32 cellular contexts compared by ENCODE assay signal in the genomic region with DNA sequence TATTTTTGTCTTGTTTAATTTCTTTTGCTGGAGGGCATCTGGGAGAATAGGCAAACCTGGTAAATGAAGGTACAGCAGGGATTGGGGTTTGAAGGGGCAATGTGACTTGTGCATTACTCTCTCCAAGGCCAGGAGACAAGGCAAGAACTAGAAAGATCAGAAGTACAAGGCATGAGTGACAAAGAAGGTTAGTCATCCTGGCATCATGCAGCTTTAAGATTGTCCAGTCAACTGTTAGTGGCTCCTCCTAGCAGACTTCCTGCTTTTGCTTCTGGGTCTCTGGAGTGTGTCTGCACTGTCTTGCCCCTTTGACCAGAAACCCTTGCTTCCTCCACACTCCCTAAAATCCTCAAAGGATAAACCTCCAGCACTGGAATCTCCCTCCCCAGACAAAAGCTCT. TPM values are rescaled to one million over a fixed set of nuclear protein-coding genes. Genes with fewer than 3 reads are reported as not detected.
DNase-seq lines count a peak whose midpoint lies in the region; ATAC-seq, FAIRE-seq and TF ChIP-seq lines count a peak whose summit lies in the region.
"Had no signal": no experiment of that assay in that cellular context is flagged by ENCODE, and none has a peak within 500 bp of the region (broad histone marks: within the 10 kb centered on the region; RNA-seq: fewer than 3 reads in every experiment).

No MANE protein-coding gene starts in this region.

- no peak for TF ChIP-seq POLR2A in IMR-90 (IDR thresholded peaks at IDR 0.05; ENCODE audit: low read depth, low read length)

- H3K27ac ChIP-seq in 22Rv1 (0 out of 2 replicates have a peak overlapping the region, but pooled peaks have one; percentile 12), IMR-90 (ENCODE audit: insufficient read depth, low read length) (no peak overlapping the region), astrocyte (ENCODE audit: low read depth, low read length) (no peak overlapping the region), foreskin keratinocyte (no peak overlapping the region), WERI-Rb-1 (no peak overlapping the region), SJCRH30 (no peak overlapping the region)
- H3K27ac ChIP-seq: A549, coronary artery, heart left ventricle, left ventricle myocardium inferior, ovary, right atrium auricular region, suprapubic skin had no signal

- H2AFZ ChIP-seq in IMR-90 (replicated peaks; ENCODE audit: low read length, poor library complexity) (no peak overlapping the region), astrocyte (ENCODE audit: low read depth, low read length) (no peak overlapping the region)

- H3K9ac ChIP-seq in IMR-90 (ENCODE audit: low read depth, low read length), result no peak overlapping the region
- H3K9ac ChIP-seq in astrocyte (ENCODE audit: low read length), result no peak overlapping the region

- H3K23ac ChIP-seq in IMR-90 (ENCODE audit: low read depth, low read length), result no peak overlapping the region

- no TSS peak for BruUV-seq in IMR-90 (replicated peaks; lab: Mats Ljungman, UMichigan)

- H2AK5ac ChIP-seq in IMR-90 (ENCODE audit: low read depth, low read length), result no peak overlapping the region

- H2BK5ac ChIP-seq in IMR-90 (ENCODE audit: low read depth, low read length, poor library complexity, severe bottlenecking), result no peak overlapping the region

- H3K79me2 ChIP-seq in astrocyte (ENCODE audit: insufficient read depth, low read length), result no peaks in the 10 kb centered on the region

- no peak overlapping the region for H3K18ac ChIP-seq in IMR-90 (ENCODE audit: low read depth, low read length)

- no peaks in the 10 kb centered on the region for H3K4me1 ChIP-seq in IMR-90 (ENCODE audit: control insufficient read depth, insufficient read depth, low read length)
- peaks cover 3% of the 10 kb centered on the region for H3K4me1 ChIP-seq in astrocyte (ENCODE audit: insufficient read depth, low read length)
- H3K4me1 ChIP-seq in foreskin keratinocyte, result peaks cover 16% of the 10 kb centered on the region
- H3K4me1 ChIP-seq in SJCRH30, result no peaks in the 10 kb centered on the region
- H3K4me1 ChIP-seq: A549, left ventricle myocardium inferior, right atrium auricular region, suprapubic skin had no signal

- POLR2A ChIA-PET in IMR-90 (lab: Charles Lee; ENCODE audit: unreplicated experiment), result no interaction called here
- POLR2A ChIA-PET in naive thymus-derived CD8-positive, alpha-beta T cell (lab: Charles Lee), result no interaction called here

- H3K36me3 ChIP-seq in IMR-90 (ENCODE audit: control insufficient read depth, insufficient read depth, low read length), result no peaks in the 10 kb centered on the region
- H3K36me3 ChIP-seq in astrocyte (ENCODE audit: insufficient read depth, low read length), result no peaks in the 10 kb centered on the region
- H3K36me3 ChIP-seq in WERI-Rb-1, result no peaks in the 10 kb centered on the region
- H3K36me3 ChIP-seq in SJCRH30, result no peaks in the 10 kb centered on the region
- H3K36me3 ChIP-seq: heart left ventricle, left ventricle myocardium inferior, ovary, right atrium auricular region, suprapubic skin had no signal

- no peak overlapping the region for H4K91ac ChIP-seq in IMR-90 (ENCODE audit: insufficient read depth, low read depth, low read length)

- H2AK9ac ChIP-seq in IMR-90 (replicated peaks; ENCODE audit: low read depth, low read length, poor library complexity), result no peak overlapping the region

- dilution Hi-C loops in IMR-90 (cut with HindIII; ENCODE audit: low sequenced_read_pairs, unreplicated experiment), result no loop called here

- no peak overlapping the region for H3K27ac Mint-ChIP-seq in astrocyte (ENCODE audit: unreplicated experiment)
- H3K27ac Mint-ChIP-seq in naive thymus-derived CD8-positive, alpha-beta T cell, result no peak overlapping the region
- H3K27ac Mint-ChIP-seq: nephron; stimulated activated memory B cell treated with anti-CD40 and anti-IgM and Interleukin-4, amounts not matched to agents 10 μg/mL and 1 μg/mL and 100 μg/mL, for 72 hours; T-cell had no signal

- H2BK20ac ChIP-seq in IMR-90 (ENCODE audit: low read depth, low read length), result no peak overlapping the region

- peaks cover 5% of the 10 kb centered on the region for H3K9me3 ChIP-seq in IMR-90 (ENCODE audit: control insufficient read depth, insufficient read depth, low read length)
- H3K9me3 ChIP-seq in astrocyte (ENCODE audit: insufficient read depth, low read depth, low read length), result peaks cover 2% of the 10 kb centered on the region
- peaks cover 2% of the 10 kb centered on the region for H3K9me3 ChIP-seq in WERI-Rb-1 (ENCODE audit: severe bottlenecking)
- H3K9me3 ChIP-seq in SJCRH30 (replicated peaks), result no peaks in the 10 kb centered on the region
- H3K9me3 ChIP-seq: ovary had no signal

- H4K5ac ChIP-seq in IMR-90 (ENCODE audit: low read depth, low read length), result no peak overlapping the region

- H3K9me3 Mint-ChIP-seq in astrocyte (ENCODE audit: unreplicated experiment), result peaks cover 11% of the 10 kb centered on the region
- peaks cover 0 to 22% (median 11%) of the 10 kb centered on the region in 9 donors for H3K9me3 Mint-ChIP-seq in naive thymus-derived CD8-positive, alpha-beta T cell

- CTCF ChIA-PET in IMR-90 (lab: Yijun Ruan, JAX), result no interaction called here

- no peak overlapping the region for H2BK15ac ChIP-seq in IMR-90 (ENCODE audit: low read depth, low read length)

- H3K4me2 ChIP-seq in IMR-90 (ENCODE audit: low read depth, low read length) (no peak overlapping the region), astrocyte (ENCODE audit: low read length) (no peak overlapping the region)
- H3K4me2 ChIP-seq: A549 had no signal

- in situ Hi-C loops in IMR-90 (cut with MboI; ENCODE audit: low sequenced_read_pairs), result no loop called here

- H3K4me1 Mint-ChIP-seq in astrocyte (ENCODE audit: low read depth, unreplicated experiment), result no peaks in the 10 kb centered on the region
- H3K4me1 Mint-ChIP-seq in naive thymus-derived CD8-positive, alpha-beta T cell, result peaks cover 0 to 3% (median 1%) of the 10 kb centered on the region in 4 donors
- H3K4me1 Mint-ChIP-seq: nephron, T-cell had no signal

- H3K9me1 ChIP-seq in IMR-90 (ENCODE audit: insufficient read depth, low read length), result no peaks in the 10 kb centered on the region

- ATAC-seq in IMR-90 (ENCODE audit: low read depth), result peak; percentile 37
- peak; percentile 79 for ATAC-seq in foreskin keratinocyte
- ATAC-seq in naive thymus-derived CD8-positive, alpha-beta T cell, result no peak
- no peak for ATAC-seq in GM21390 (IDR thresholded peaks at IDR 0.05; ENCODE audit: unreplicated experiment)
- ATAC-seq: A549; activated T-cell treated with anti-CD3 and anti-CD28 coated beads, Interleukin-2, amount 50 U/mL, for 4 hours; heart left ventricle; stimulated activated memory B cell treated with anti-CD40 and anti-IgM and Interleukin-4, amounts not matched to agents 10 μg/mL and 1 μg/mL and 100 μg/mL, for 72 hours; T-cell had no signal

- no peak overlapping the region for H3K4me3 ChIP-seq in IMR-90 (ENCODE audit: insufficient read depth, low read depth, low read length)
- no peak overlapping the region for H3K4me3 ChIP-seq in astrocyte (ENCODE audit: insufficient read depth, low read depth, low read length)
- H3K4me3 ChIP-seq in WERI-Rb-1 (ENCODE audit: low read depth, low read length), result no peak overlapping the region
- H3K4me3 ChIP-seq in SJCRH30, result no peak overlapping the region
- H3K4me3 ChIP-seq: A549, coronary artery, heart left ventricle, left ventricle myocardium inferior, ovary, right atrium auricular region, suprapubic skin had no signal

- H4K8ac ChIP-seq in IMR-90 (ENCODE audit: low read depth in 2 of 2, low read length in 2 of 2), result no peak overlapping the region

- no peaks in the 10 kb centered on the region for H3K79me1 ChIP-seq in IMR-90 (ENCODE audit: low read depth in 1 of 2, low read length in 2 of 2)

- H3K4me3 Mint-ChIP-seq in astrocyte (ENCODE audit: unreplicated experiment), result no peak overlapping the region
- H3K4me3 Mint-ChIP-seq in naive thymus-derived CD8-positive, alpha-beta T cell, result no peak overlapping the region
- H3K4me3 Mint-ChIP-seq: activated T-cell treated with anti-CD3 and anti-CD28 coated beads, Interleukin-2, amount 50 U/mL, for 4 hours; nephron; stimulated activated memory B cell treated with anti-CD40 and anti-IgM and Interleukin-4, amounts not matched to agents 10 μg/mL and 1 μg/mL and 100 μg/mL, for 72 hours; T-cell had no signal

- H3K27me3 ChIP-seq in IMR-90 (ENCODE audit: control insufficient read depth, insufficient read depth, low read length) (no peaks in the 10 kb centered on the region), astrocyte (ENCODE audit: insufficient read depth, low read length) (no peaks in the 10 kb centered on the region), foreskin keratinocyte (no peaks in the 10 kb centered on the region), WERI-Rb-1 (ENCODE audit: insufficient read depth, low read depth, severe bottlenecking) (peaks cover 13% of the 10 kb centered on the region), SJCRH30 (no peaks in the 10 kb centered on the region)
- H3K27me3 ChIP-seq: ovary, right atrium auricular region, suprapubic skin had no signal

- peak overlapping the region; percentile 86; the same call in 1 of the 2 replicates for H3K14ac ChIP-seq in IMR-90 (replicated peaks; ENCODE audit: low read depth, low read length)

- H3K27me3 Mint-ChIP-seq in astrocyte (ENCODE audit: low read depth, unreplicated experiment), result peaks cover 14% of the 10 kb centered on the region
- peaks cover 14 to 35% (median 29%) of the 10 kb centered on the region in 5 donors for H3K27me3 Mint-ChIP-seq in naive thymus-derived CD8-positive, alpha-beta T cell

- DNase-seq in IMR-90, result peak; percentile 43
- no peak for DNase-seq in astrocyte (ENCODE audit: low read depth)
- DNase-seq in foreskin keratinocyte, result peak in 1 of 2 donors; percentile 59
- DNase-seq in WERI-Rb-1, result no peak
- no peak for DNase-seq in naive thymus-derived CD8-positive, alpha-beta T cell
- DNase-seq in SJCRH30, result no peak
- DNase-seq: activated CD4-positive, alpha-beta T cell treated with anti-CD3 and anti-CD28 coated beads for 4 hours; activated naive CD4-positive, alpha-beta T cell; activated T-cell treated with anti-CD3 and anti-CD28 coated beads, Interleukin-2, amount 50 U/mL, for 4 hours; H7; heart left ventricle; left ventricle myocardium inferior; midbrain; NCI-H1417; NCI-H2081 treated with DMSO at 0.1 percent for 48 hours; NCI-H446; NCI-H82; OCI-M1; ovary; SHP77 treated with DMSO at 0.1 percent for 48 hours; stimulated activated CD4-positive, alpha-beta T cell treated with anti-CD3 and anti-CD28 coated beads, Interleukin-4, amount 100 ng/mL, for 1 hour; T-cell had no signal

- no peak overlapping the region for H3K56ac ChIP-seq in IMR-90 (ENCODE audit: extremely low read depth, insufficient read depth, low read length)

- no peak for TF ChIP-seq CTCF in 22Rv1 (IDR thresholded peaks at IDR 0.05)
- TF ChIP-seq CTCF in IMR-90 (conservative IDR thresholded peaks at IDR 0.05; ENCODE audit: low read depth, low read length), result no peak
- TF ChIP-seq CTCF in astrocyte (IDR thresholded peaks at IDR 0.05; ENCODE audit: insufficient read depth, low read depth, low read length), result no peak
- TF ChIP-seq CTCF in foreskin keratinocyte (conservative IDR thresholded peaks at IDR 0.05), result no peak
- TF ChIP-seq CTCF in WERI-Rb-1 (IDR thresholded peaks at IDR 0.05; ENCODE audit: low read depth, low read length), result no peak

- intact Hi-C loops in IMR-90 (cut with micrococcal nuclease), result no loop called here

- H4K20me1 ChIP-seq in IMR-90 (ENCODE audit: insufficient read depth, low read length) (no peaks in the 10 kb centered on the region), astrocyte (ENCODE audit: insufficient read depth, low read length) (no peaks in the 10 kb centered on the region)

- no peak overlapping the region for H2BK120ac ChIP-seq in IMR-90 (ENCODE audit: low read depth, low read length)

- H3K4ac ChIP-seq in IMR-90 (ENCODE audit: low read depth, low read length), result no peak overlapping the region

- H3K36me3 Mint-ChIP-seq in astrocyte (ENCODE audit: low read depth, unreplicated experiment), result no peaks in the 10 kb centered on the region
- H3K36me3 Mint-ChIP-seq in naive thymus-derived CD8-positive, alpha-beta T cell, result peaks cover 0 to 13% (median 1%) of the 10 kb centered on the region in 3 donors
- H3K36me3 Mint-ChIP-seq: stimulated activated memory B cell treated with anti-CD40 and anti-IgM and Interleukin-4, amounts not matched to agents 10 μg/mL and 1 μg/mL and 100 μg/mL, for 72 hours; T-cell had no signal

- no peak for TF ChIP-seq RAD21 in IMR-90 (IDR thresholded peaks at IDR 0.05; ENCODE audit: low read length)

- peak; percentile 54 for FAIRE-seq in astrocyte (lab: Jason Lieb, UNC)
- FAIRE-seq: A549, TTC549 had no signal

RNA-seq across cellular contexts. Expression of gene GLYATL1, which starts 27.2 kb away (rescaled TPM):
- 0.54 and 0.56 TPM in 2 replicates for total RNA-seq in IMR-90 (2012; rRNA removed)
- 0.40 and 0.58 TPM in 2 replicates for polyA plus RNA-seq in IMR-90 (2012; rRNA removed)
- 0.02 and 0.14 TPM in 2 replicates for polyA plus RNA-seq in IMR-90 (2012; cell fraction: cytosol; rRNA removed)
- polyA plus RNA-seq in IMR-90 (2012; cell fraction: nucleus; rRNA removed; ENCODE audit: low replicate concordance), result 0.23 and 0.85 TPM in 2 replicates
- 0.41 TPM in 1 of 2 replicates, not detected in the other for total RNA-seq in astrocyte
- total RNA-seq in foreskin keratinocyte, result 0.17 and 0.18 TPM in 2 replicates
- 0.08 and 0.20 TPM in 2 replicates for polyA plus RNA-seq in foreskin keratinocyte
- total RNA-seq in naive thymus-derived CD8-positive, alpha-beta T cell, result not detected
- not detected for polyA plus RNA-seq in naive thymus-derived CD8-positive, alpha-beta T cell
- total RNA-seq in SJCRH30 (2014; rRNA removed; shearing (Covaris generic)), result not detected in 2 replicates
- total RNA-seq: activated CD8-positive, alpha-beta memory T cell treated with anti-CD3 and anti-CD28 coated beads for 36 hours; left ventricle myocardium inferior; right atrium auricular region had no signal
- polyA plus RNA-seq: heart left ventricle had no signal

Comparison
In these comparisons a context has a peak if more than half of its experiments do, and no peak if none do; other contexts are left out.
1. ATAC-seq: peak in IMR-90 (single experiment) and foreskin keratinocyte (single experiment); none in naive thymus-derived CD8-positive, alpha-beta T cell (0 of 2) and GM21390 (single experiment).